ENCODE assay signal across 19 cellular contexts in genomic region chr1:201847150-201847549, GRCh38. TPM values are rescaled to one million over a fixed set of nuclear protein-coding genes. Genes with fewer than 3 reads are reported as not detected.
DNase-seq lines count a peak whose midpoint lies in the region; ATAC-seq and TF ChIP-seq lines count a peak whose summit lies in the region.
"Had no signal": no experiment of that assay in that cellular context is flagged by ENCODE, and none has a peak within 500 bp of the region (broad histone marks: within the 10 kb centered on the region; RNA-seq: fewer than 3 reads in every experiment).

No MANE protein-coding gene starts in this region.

- TF ChIP-seq CTCF in HEK293 (tag by site-specific recombination; IDR thresholded peaks at IDR 0.05) (no peak), nephron progenitor cell (IDR thresholded peaks at IDR 0.05) (no peak)

- peak; percentile 41 for DNase-seq in cerebellum (ENCODE audit: low spot score)
- no peak for DNase-seq in nephron progenitor cell
- DNase-seq in NCI-H510A (lab: John Stamatoyannopoulos, UW) = no peak
- no peak for DNase-seq in 8988T
- DNase-seq: CD4-positive, CD25-positive, alpha-beta regulatory T cell; DMS79; NCI-H1092 treated with DMSO at 0.1 percent for 48 hours; NCI-H1436 treated with DMSO at 0.1 percent for 48 hours; NCI-H1930; NCI-H226; NCI-H524; NCI-H82 had no signal

- H3K36me3 Mint-ChIP-seq in nephron progenitor cell (ENCODE audit: low read depth) = peaks cover 39% of the 10 kb centered on the region

- H3K9me3 ChIP-seq in HEK293 (ENCODE audit: control insufficient read depth, insufficient read depth, low read depth, low read length) = no peaks in the 10 kb centered on the region
- H3K9me3 ChIP-seq: SJSA1 had no signal

- peaks cover 54% of the 10 kb centered on the region for H3K4me1 ChIP-seq in ACC112 (ENCODE audit: control insufficient read depth, insufficient read depth, low read length, unreplicated experiment)
- H3K4me1 ChIP-seq in HEK293 (ENCODE audit: control insufficient read depth, insufficient read depth, low read length) = peaks cover 5% of the 10 kb centered on the region; the same call in 1 of the 2 replicates

- H3K4me1 Mint-ChIP-seq in nephron progenitor cell = peaks cover 1% of the 10 kb centered on the region

- H3K27ac ChIP-seq in ACC112 (ENCODE audit: low read depth, low read length) (0 out of 2 replicates have a peak overlapping the region, but pooled peaks have one; percentile 8), HEK293 (ENCODE audit: extremely low read depth, low read depth, low read length) (no peak overlapping the region)
- H3K27ac ChIP-seq: SJSA1 had no signal

- H3K27ac Mint-ChIP-seq in nephron progenitor cell = peak overlapping the region; percentile 78

- H3K9me3 Mint-ChIP-seq in nephron progenitor cell = no peaks in the 10 kb centered on the region
- H3K9me3 Mint-ChIP-seq: CD4-positive, CD25-positive, alpha-beta regulatory T cell had no signal

- H3K4me3 Mint-ChIP-seq in nephron progenitor cell = no peak overlapping the region

- peaks cover 59% of the 10 kb centered on the region for H3K79me2 ChIP-seq in ACC112 (ENCODE audit: control insufficient read depth, insufficient read depth, low read length, unreplicated experiment)

- CTCF ChIA-PET in HEK293 (lab: Yijun Ruan, JAX) = interaction anchor here (0.5 to 4.7 kb wide), 5 partner anchors 14 to 367 kb away, joined by 3 to 36 read pairs (median 4); partner anchors contain the start of gene IPO9

- TF ChIP-seq POLR2A in GM18505 (IDR thresholded peaks at IDR 0.05; ENCODE audit: borderline replicate concordance, extremely low read depth, insufficient read depth, insufficient read length) = no peak

- no peaks in the 10 kb centered on the region for H3K27me3 ChIP-seq in ACC112 (ENCODE audit: insufficient read depth, low read length)
- H3K27me3 ChIP-seq: SJSA1 had no signal

- ATAC-seq in HG03520 (IDR thresholded peaks at IDR 0.05; ENCODE audit: unreplicated experiment) (no peak), GM18505 (IDR thresholded peaks at IDR 0.05; ENCODE audit: unreplicated experiment) (no peak)
- ATAC-seq: K562, Right ventricle myocardium inferior had no signal

- H2AFZ ChIP-seq in ACC112 (ENCODE audit: low read length, unreplicated experiment) = no peak overlapping the region

- H3K27me3 Mint-ChIP-seq in nephron progenitor cell (ENCODE audit: low read depth, poor library complexity) = no peaks in the 10 kb centered on the region
- H3K27me3 Mint-ChIP-seq: CD4-positive, CD25-positive, alpha-beta regulatory T cell had no signal

- POLR2A ChIA-PET in HEK293 (lab: Yijun Ruan, JAX) = interaction anchor here (1.8 kb wide), 1 partner anchor 18 kb away, joined by 8 read pairs; the partner anchor contains the start of gene IPO9

- H3K36me3 ChIP-seq in ACC112 (ENCODE audit: insufficient read depth, low read length) (peaks cover 23% of the 10 kb centered on the region), HEK293 (ENCODE audit: control insufficient read depth in 2 of 2, insufficient read depth in 1 of 2, low read length in 2 of 2) (peaks cover 26 to 58% of the 10 kb centered on the region in 2 experiments)

- H3K4me3 ChIP-seq in ACC112 (ENCODE audit: low read depth, low read length) = no peak overlapping the region
- H3K4me3 ChIP-seq in HEK293 (ENCODE audit: low read depth, low read length) = no peak overlapping the region
- H3K4me3 ChIP-seq: K562, SJSA1 had no signal

TF ChIP-seq in HEK293, 187 proteins besides CTCF, POLR2A, EP300 and RAD21:
- TF ChIP-seq ZNF785 (tag by site-specific recombination; IDR thresholded peaks at IDR 0.05) (no peak), ZNF660 (tag by site-specific recombination; IDR thresholded peaks at IDR 0.05) (peak; percentile 71; the same call in 1 of the 2 replicates)

RNA-seq across cellular contexts. Expression of gene IPO9, which starts 18.2 kb away (rescaled TPM):
- 64.6 TPM for total RNA-seq in cerebellum

RNA-seq across cellular contexts. Expression of gene SHISA4, which starts 41.5 kb away (rescaled TPM):
- 22.0 TPM for total RNA-seq in cerebellum
